1 cellular context compared by ENCODE assay signal in genomic region chr11:15117751-15118150, GRCh38.
TF ChIP-seq lines count a peak whose summit lies in the region.

No MANE protein-coding gene starts in this region.

TF ChIP-seq in IMR-90, 13 proteins besides CTCF, POLR2A, EP300 and RAD21 (continued from another document):
- TF ChIP-seq SMC3 (IDR thresholded peaks at IDR 0.05; ENCODE audit: low read depth, low read length) (no peak), RCOR1 (IDR thresholded peaks at IDR 0.05; ENCODE audit: insufficient replicate concordance, low read length) (no peak), CEBPB (IDR thresholded peaks at IDR 0.05; ENCODE audit: low read depth, low read length) (no peak), RFX5 (IDR thresholded peaks at IDR 0.05; ENCODE audit: low read depth, low read length) (no peak), MXI1 (IDR thresholded peaks at IDR 0.05; ENCODE audit: borderline replicate concordance, low read depth, low read length) (no peak), BHLHE40 (IDR thresholded peaks at IDR 0.05; ENCODE audit: low read depth, low read length) (no peak), CHD1 (IDR thresholded peaks at IDR 0.05; ENCODE audit: low read depth, low read length) (no peak), NFE2L2 (IDR thresholded peaks at IDR 0.05; ENCODE audit: low read depth, low read length) (no peak), FOS (IDR thresholded peaks at IDR 0.05; ENCODE audit: low read depth, low read length) (no peak)
- TF ChIP-seq, protein P1, sequence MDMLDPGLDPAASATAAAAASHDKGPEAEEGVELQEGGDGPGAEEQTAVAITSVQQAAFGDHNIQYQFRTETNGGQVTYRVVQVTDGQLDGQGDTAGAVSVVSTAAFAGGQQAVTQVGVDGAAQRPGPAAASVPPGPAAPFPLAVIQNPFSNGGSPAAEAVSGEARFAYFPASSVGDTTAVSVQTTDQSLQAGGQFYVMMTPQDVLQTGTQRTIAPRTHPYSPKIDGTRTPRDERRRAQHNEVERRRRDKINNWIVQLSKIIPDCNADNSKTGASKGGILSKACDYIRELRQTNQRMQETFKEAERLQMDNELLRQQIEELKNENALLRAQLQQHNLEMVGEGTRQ (IDR thresholded peaks at IDR 0.05; ENCODE audit: low read depth, low read length), result no peak
- TF ChIP-seq, protein P2, sequence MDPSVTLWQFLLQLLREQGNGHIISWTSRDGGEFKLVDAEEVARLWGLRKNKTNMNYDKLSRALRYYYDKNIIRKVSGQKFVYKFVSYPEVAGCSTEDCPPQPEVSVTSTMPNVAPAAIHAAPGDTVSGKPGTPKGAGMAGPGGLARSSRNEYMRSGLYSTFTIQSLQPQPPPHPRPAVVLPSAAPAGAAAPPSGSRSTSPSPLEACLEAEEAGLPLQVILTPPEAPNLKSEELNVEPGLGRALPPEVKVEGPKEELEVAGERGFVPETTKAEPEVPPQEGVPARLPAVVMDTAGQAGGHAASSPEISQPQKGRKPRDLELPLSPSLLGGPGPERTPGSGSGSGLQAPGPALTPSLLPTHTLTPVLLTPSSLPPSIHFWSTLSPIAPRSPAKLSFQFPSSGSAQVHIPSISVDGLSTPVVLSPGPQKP (IDR thresholded peaks at IDR 0.05; ENCODE audit: borderline replicate concordance, low read depth, low read length), result no peak
